16 cellular contexts compared by ENCODE assay signal in genomic region chr10:3074145-3074665, GRCh38. TPM values are rescaled to one million over a fixed set of nuclear protein-coding genes. Genes with fewer than 3 reads are reported as not detected.
DNase-seq lines count a peak whose midpoint lies in the region; ATAC-seq and TF ChIP-seq lines count a peak whose summit lies in the region.
"Had no signal": no experiment of that assay in that cellular context is flagged by ENCODE, and none has a peak within 500 bp of the region (broad histone marks: within the 10 kb centered on the region; RNA-seq: fewer than 3 reads in every experiment).

No MANE protein-coding gene starts in this region.

- H3K27me3 Mint-ChIP-seq in HFFc6 (ENCODE audit: insufficient read depth) (no peaks in the 10 kb centered on the region; the same call in 1 of the 2 replicates), endothelial cell (ENCODE audit: unreplicated experiment) (peaks cover 10% of the 10 kb centered on the region)
- H3K27me3 Mint-ChIP-seq: activated naive CD8-positive, alpha-beta T cell; natural killer cell treated with Interleukin-12 subunit alpha and Interleukin-12 subunit beta and Interleukin-15 and Interleukin-18, amount 100 ng/mL, for 72 hours had no signal

- H3K79me2 ChIP-seq in osteoblast (ENCODE audit: insufficient read depth, low read length), result peaks cover 94% of the 10 kb centered on the region

- H3K27ac Mint-ChIP-seq in HFFc6 (peak overlapping the region; percentile 43), endothelial cell (ENCODE audit: unreplicated experiment) (no peak overlapping the region)
- H3K27ac Mint-ChIP-seq: activated naive CD8-positive, alpha-beta T cell had no signal

- H4K20me1 ChIP-seq in osteoblast (ENCODE audit: insufficient read depth, low read length), result peaks cover 18% of the 10 kb centered on the region

- no peak overlapping the region for H3K4me3 Mint-ChIP-seq in HFFc6
- H3K4me3 Mint-ChIP-seq in endothelial cell (ENCODE audit: unreplicated experiment), result no peak overlapping the region
- H3K4me3 Mint-ChIP-seq: activated naive CD8-positive, alpha-beta T cell; natural killer cell treated with Interleukin-12 subunit alpha and Interleukin-12 subunit beta and Interleukin-15 and Interleukin-18, amount 100 ng/mL, for 72 hours had no signal

- WGBS in esophagus, 2 donors, result 55 to 60% methylated on average over 7 of the region's 7 CpGs

- DNase-seq in HFFc6, result no peak
- peak in 1 of 2 experiments; percentile 47 for DNase-seq in SJSA1 (ENCODE audit: low read depth in 1 of 2, low spot score in 2 of 2)
- peak; percentile 89 for DNase-seq in osteoblast (ENCODE audit: insufficient read length, low spot score, missing footprints)
- no peak for DNase-seq in RKO (ENCODE audit: low spot score)
- no peak for DNase-seq in endothelial cell (ENCODE audit: low spot score)
- DNase-seq: DMS79 treated with DMSO at 0.1 percent for 48 hours; KBM-7; NCI-H187; NCI-H82; SHP77 treated with DMSO at 0.1 percent for 48 hours; stimulated activated CD4-positive, alpha-beta T cell treated with anti-CD3 and anti-CD28 coated beads, Interleukin-2, amount 100 ng/mL, for 48 hours had no signal

- no peaks in the 10 kb centered on the region for H3K27me3 ChIP-seq in SJSA1 (replicated peaks)
- no peaks in the 10 kb centered on the region for H3K27me3 ChIP-seq in esophagus (ENCODE audit: control insufficient read depth in 1 of 2, insufficient read depth in 2 of 2, low read length in 2 of 2)
- H3K27me3 ChIP-seq in osteoblast (ENCODE audit: insufficient read depth, low read length), result no peaks in the 10 kb centered on the region
- H3K27me3 ChIP-seq: BLaER1 had no signal

- H3K36me3 Mint-ChIP-seq in HFFc6 (ENCODE audit: low read depth) (peaks cover 33% of the 10 kb centered on the region), endothelial cell (ENCODE audit: low read depth, unreplicated experiment) (peaks cover 9% of the 10 kb centered on the region)

- H3K36me3 ChIP-seq in SJSA1, result peaks cover 77% of the 10 kb centered on the region
- peaks cover 0 to 4% of the 10 kb centered on the region in 2 donors for H3K36me3 ChIP-seq in esophagus (ENCODE audit: control insufficient read depth in 2 of 2, insufficient read depth in 2 of 2, low read length in 1 of 2)
- H3K36me3 ChIP-seq in osteoblast (ENCODE audit: insufficient read depth, low read length), result peaks cover 20% of the 10 kb centered on the region

- H3K9me3 ChIP-seq in SJSA1 (replicated peaks) (no peaks in the 10 kb centered on the region), esophagus (ENCODE audit: control insufficient read depth in 2 of 2, insufficient read depth in 1 of 2, low read depth in 1 of 2, low read length in 1 of 2) (no peaks in the 10 kb centered on the region), osteoblast (ENCODE audit: low read depth, low read length) (no peaks in the 10 kb centered on the region)
- H3K9me3 ChIP-seq: BLaER1 had no signal

- H2AFZ ChIP-seq in osteoblast (ENCODE audit: low read length), result no peak overlapping the region

- H3K4me2 ChIP-seq in osteoblast (ENCODE audit: insufficient read depth, low read length), result no peak overlapping the region
- H3K4me2 ChIP-seq: BLaER1 had no signal

- peaks cover 67% of the 10 kb centered on the region for H3K4me1 Mint-ChIP-seq in HFFc6 (ENCODE audit: low read depth)
- peaks cover 14% of the 10 kb centered on the region for H3K4me1 Mint-ChIP-seq in endothelial cell (ENCODE audit: unreplicated experiment)

- H3K27ac ChIP-seq in SJSA1 (peak overlapping the region; percentile 78), esophagus (ENCODE audit: low read depth in 2 of 2, low read length in 1 of 2) (peak overlapping the region; percentile 26 to 62), osteoblast (ENCODE audit: low read depth, low read length) (peak overlapping the region; percentile 16)
- H3K27ac ChIP-seq: BLaER1 had no signal

- TF ChIP-seq CTCF in HFFc6 (IDR thresholded peaks at IDR 0.05), result no peak
- TF ChIP-seq CTCF in osteoblast (IDR thresholded peaks at IDR 0.05; ENCODE audit: extremely low read depth, low read depth, low read length), result no peak
- no peak for TF ChIP-seq CTCF in endothelial cell (IDR thresholded peaks at IDR 0.05; ENCODE audit: unreplicated experiment)

- ATAC-seq in HG03025 (IDR thresholded peaks at IDR 0.05; ENCODE audit: low FRiP score, unreplicated experiment), result no peak
- ATAC-seq: natural killer cell treated with Interleukin-12 subunit alpha and Interleukin-12 subunit beta and Interleukin-15 and Interleukin-18, amount 100 ng/mL, for 72 hours had no signal

- H3K4me3 ChIP-seq in SJSA1 (no peak overlapping the region), esophagus (ENCODE audit: low read depth in 1 of 2, low read length in 2 of 2) (no peak overlapping the region), osteoblast (ENCODE audit: insufficient read depth, low read length) (no peak overlapping the region)
- H3K4me3 ChIP-seq: BLaER1 had no signal

- H3K4me1 ChIP-seq in SJSA1 (replicated peaks) (peaks cover 88% of the 10 kb centered on the region), esophagus (ENCODE audit: control insufficient read depth in 2 of 2, insufficient read depth in 2 of 2, low read length in 1 of 2) (peaks cover 2 to 8% of the 10 kb centered on the region in 2 donors), osteoblast (ENCODE audit: insufficient read depth, low read length) (peaks cover 18% of the 10 kb centered on the region)

- H3K9me3 Mint-ChIP-seq in HFFc6, result no peaks in the 10 kb centered on the region
- no peaks in the 10 kb centered on the region for H3K9me3 Mint-ChIP-seq in endothelial cell (ENCODE audit: unreplicated experiment)
- H3K9me3 Mint-ChIP-seq: natural killer cell treated with Interleukin-12 subunit alpha and Interleukin-12 subunit beta and Interleukin-15 and Interleukin-18, amount 100 ng/mL, for 72 hours had no signal

RNA-seq across cellular contexts. Expression of gene PFKP, which starts 6.9 kb away (rescaled TPM):
- 100 to 1,000 TPM; 131 to 173 (median 161) TPM for total RNA-seq in HFFc6 (2021; fragmentation: NEBNext Ultra II Directional; extraction: Animal tissue kit (Norgen Biotek cat#: 25700))
- total RNA-seq in SJSA1 (2014; rRNA removed; shearing (Covaris generic)), result 515 and 604 TPM in 2 replicates
- polyA plus RNA-seq in esophagus, result 10 to 100 TPM; 43.9 to 66.9 TPM
- 71.6 and 80.0 TPM in 2 replicates for total RNA-seq in osteoblast
- 52.3 TPM for total RNA-seq in endothelial cell (ENCODE audit: unreplicated experiment)

Comparison
In these comparisons a context has a peak if more than half of its experiments do, and no peak if none do; other contexts are left out.
1. H3K27ac ChIP-seq: peak in every context shown above with its lines; median percentile 78 in SJSA1; 44 in esophagus; 16 in osteoblast.